25 cellular contexts compared by ENCODE assay signal in the genomic region with DNA sequence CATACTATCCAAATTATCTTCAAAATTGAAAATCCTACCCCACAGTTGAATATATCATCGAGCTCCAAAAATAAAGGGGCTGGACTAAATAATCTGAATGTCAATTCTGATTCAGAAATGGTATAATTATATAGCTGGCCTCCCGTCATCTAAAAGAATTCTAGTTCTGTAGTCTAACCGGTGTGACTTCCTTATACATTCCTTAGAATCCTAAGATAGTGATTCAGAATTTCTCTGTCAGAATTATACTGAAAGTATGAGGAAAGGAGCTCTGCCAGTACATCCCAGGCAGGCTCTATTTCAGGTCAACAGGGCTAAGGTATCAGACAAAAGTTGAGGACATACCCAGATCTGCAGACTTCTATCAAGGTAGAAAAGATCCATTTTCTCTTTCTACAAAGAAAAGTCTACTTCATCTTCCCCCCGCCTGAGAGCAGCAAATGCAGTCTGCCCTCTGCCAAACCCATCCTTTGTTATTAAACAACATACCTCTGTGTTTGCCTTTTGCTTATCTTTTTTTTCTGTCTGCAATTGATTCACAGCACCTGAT.
A peak's percentile ranks its signal among the peaks of the same experiment; 100 is the strongest.
DNase-seq lines count a peak whose midpoint lies in the region; ATAC-seq and TF ChIP-seq lines count a peak whose summit lies in the region.
"Had no signal": no experiment of that assay in that cellular context is flagged by ENCODE, and none has a peak within 500 bp of the region (broad histone marks: within the 10 kb centered on the region; RNA-seq: fewer than 3 reads in every experiment).

No MANE protein-coding gene starts in this region.

- no peak for TF ChIP-seq CTCF in GM20000 (IDR thresholded peaks at IDR 0.05; ENCODE audit: extremely low read depth, missing control alignments)

- H3K4me1 ChIP-seq in ACC112 (ENCODE audit: control insufficient read depth, insufficient read depth, low read length, unreplicated experiment) (peaks cover 13% of the 10 kb centered on the region), adipocyte (ENCODE audit: control insufficient read depth, insufficient read depth, low read length) (no peaks in the 10 kb centered on the region)
- H3K4me1 ChIP-seq: left lung, right atrium auricular region, upper lobe of left lung had no signal

- peak overlapping the region; percentile 31 for H2AFZ ChIP-seq in ACC112 (ENCODE audit: low read length, unreplicated experiment)

- peak; percentile 73 for DNase-seq in HPDE6-E6E7 (ENCODE audit: extremely low spot score)
- DNase-seq in adipocyte (ENCODE audit: low read depth) = peak; percentile 47
- DNase-seq in glomerular visceral epithelial cell (ENCODE audit: extremely low spot score) = peak; percentile 38
- no peak for DNase-seq in DMS 273 (lab: John Stamatoyannopoulos, UW; ENCODE audit: unreplicated experiment)
- no peak for DNase-seq in GM20000 (ENCODE audit: low spot score)
- no peak for DNase-seq in NCI-H748 treated with DMSO at 0.1 percent for 48 hours (lab: John Stamatoyannopoulos, UW)
- DNase-seq: activated CD4-positive, alpha-beta T cell treated with anti-CD3 and anti-CD28 coated beads for 1 hour; activated naive CD8-positive, alpha-beta T cell treated with anti-CD3 and anti-CD28 coated beads, Interleukin-2, amount 50 U/mL, for 24 hours; CD8-positive, alpha-beta T cell; DND-41; foreskin melanocyte; H7; left lung; NCI-H1092 treated with DMSO at 0.1 percent for 48 hours; NCI-H2081 treated with DMSO at 0.1 percent for 48 hours; NCI-H526; nucleus accumbens; stimulated activated naive B cell treated with anti-CD40 and anti-IgM and Interleukin-4, amounts not matched to agents 10 μg/mL and 1 μg/mL and 100 μg/mL, for 72 hours; T1000; upper lobe of left lung had no signal

- H3K27me3 ChIP-seq in ACC112 (ENCODE audit: insufficient read depth, low read length) (no peaks in the 10 kb centered on the region), adipocyte (replicated peaks; ENCODE audit: control insufficient read depth, insufficient read depth, low read length) (no peaks in the 10 kb centered on the region)
- H3K27me3 ChIP-seq: left lung, right atrium auricular region, upper lobe of left lung had no signal

- no peaks in the 10 kb centered on the region for H3K36me3 ChIP-seq in ACC112 (ENCODE audit: insufficient read depth, low read length)
- no peaks in the 10 kb centered on the region for H3K36me3 ChIP-seq in adipocyte (ENCODE audit: control insufficient read depth, insufficient read depth, low read length, severe bottlenecking)
- H3K36me3 ChIP-seq: left lung, right atrium auricular region, upper lobe of left lung had no signal

- no peak overlapping the region for H3K27ac ChIP-seq in ACC112 (ENCODE audit: low read depth, low read length)
- H3K27ac ChIP-seq: KMS-11, left lung, right atrium auricular region, upper lobe of left lung had no signal

- no peak for ATAC-seq in HG02973 (IDR thresholded peaks at IDR 0.05; ENCODE audit: unreplicated experiment)
- ATAC-seq: activated naive CD8-positive, alpha-beta T cell treated with anti-CD3 and anti-CD28 coated beads, Interleukin-2, amount 50 U/mL, for 24 hours; activated T-helper 17 cell treated with anti-CD3 and anti-CD28 coated beads, Interleukin-2, amount 50 U/mL, for 72 hours; CD8-positive, alpha-beta T cell; left lung; stimulated activated naive B cell treated with anti-CD40 and anti-IgM and Interleukin-4, amounts not matched to agents 10 μg/mL and 1 μg/mL and 100 μg/mL, for 72 hours had no signal

- no peak overlapping the region for H3K9ac ChIP-seq in adipocyte (ENCODE audit: low read length)
- H3K9ac ChIP-seq: KMS-11 had no signal

- H3K9me3 ChIP-seq in adipocyte (ENCODE audit: control insufficient read depth, low read length) = peaks cover 8% of the 10 kb centered on the region
- H3K9me3 ChIP-seq: left lung, right atrium auricular region, upper lobe of left lung had no signal

- H3K4me3 ChIP-seq in ACC112 (ENCODE audit: low read depth, low read length) (no peak overlapping the region), adipocyte (ENCODE audit: low read length) (no peak overlapping the region)
- H3K4me3 ChIP-seq: left lung, right atrium auricular region, upper lobe of left lung had no signal

- no peaks in the 10 kb centered on the region for H3K79me2 ChIP-seq in ACC112 (ENCODE audit: control insufficient read depth, insufficient read depth, low read length, unreplicated experiment)

Comparison
In these comparisons a context has a peak if more than half of its experiments do, and no peak if none do; other contexts are left out.
1. DNase-seq: peak in HPDE6-E6E7 (single experiment), adipocyte (single experiment) and glomerular visceral epithelial cell (single experiment); none in DMS 273 (single experiment), GM20000 (single experiment) and NCI-H748 treated with DMSO at 0.1 percent for 48 hours (single experiment).